Comparison of ENCODE assay signal across 17 cellular contexts in genomic region chr5:57408714-57409113, GRCh38.
DNase-seq lines count a peak whose midpoint lies in the region; ATAC-seq and TF ChIP-seq lines count a peak whose summit lies in the region.
"Had no signal": no experiment of that assay in that cellular context is flagged by ENCODE, and none has a peak within 500 bp of the region (broad histone marks: within the 10 kb centered on the region; RNA-seq: fewer than 3 reads in every experiment).

No MANE protein-coding gene starts in this region.

- DNase-seq in MV-4-11 (lab: John Stamatoyannopoulos, UW) (peak; percentile 54), fibroblast of mammary gland (ENCODE audit: low read depth) (peak; percentile 68), right lobe of liver (no peak), vagina (ENCODE audit: extremely low spot score in 2 of 2) (no peak), dermis blood vessel endothelial cell (no peak)
- DNase-seq in activated CD4-positive, alpha-beta T cell treated with anti-CD3 and anti-CD28 coated beads for 36 hours, result no peak
- DNase-seq: activated CD8-positive, alpha-beta memory T cell treated with anti-CD3 and anti-CD28 coated beads, Interleukin-2, amount 50 U/mL, for 4 hours; cortex of kidney; esophagus squamous epithelium; H9; Karpas-422; NCI-H510A; posterior cingulate gyrus; T-helper 1 cell had no signal

- H3K27me3 ChIP-seq in right lobe of liver (no peaks in the 10 kb centered on the region), vagina (no peaks in the 10 kb centered on the region)
- H3K27me3 ChIP-seq: esophagus squamous epithelium had no signal

- no peaks in the 10 kb centered on the region for H3K9me3 Mint-ChIP-seq in activated CD4-positive, alpha-beta T cell treated with anti-CD3 and anti-CD28 coated beads for 36 hours (ENCODE audit: low read depth)
- H3K9me3 Mint-ChIP-seq: H9 had no signal

- no peaks in the 10 kb centered on the region for H3K36me3 Mint-ChIP-seq in activated CD4-positive, alpha-beta T cell treated with anti-CD3 and anti-CD28 coated beads for 36 hours (ENCODE audit: low read depth)

- H3K27ac Mint-ChIP-seq in activated CD4-positive, alpha-beta T cell treated with anti-CD3 and anti-CD28 coated beads for 36 hours, result no peak overlapping the region
- H3K27ac Mint-ChIP-seq: H9 had no signal

- H3K27ac ChIP-seq in right lobe of liver, result peak overlapping the region; percentile 37 to 73 (median 65)
- H3K27ac ChIP-seq in vagina, result peak overlapping the region; percentile 37
- H3K27ac ChIP-seq: HL-60 had no signal

- H3K4me1 ChIP-seq in right lobe of liver (peaks cover 0 to 44% (median 15%) of the 10 kb centered on the region in 4 donors), vagina (no peaks in the 10 kb centered on the region)

- no peaks in the 10 kb centered on the region for H3K9me3 ChIP-seq in right lobe of liver
- no peaks in the 10 kb centered on the region for H3K9me3 ChIP-seq in vagina
- H3K9me3 ChIP-seq: esophagus squamous epithelium had no signal

- H3K4me3 ChIP-seq in fibroblast of mammary gland (ENCODE audit: control insufficient read depth, low read depth, low read length) (no peak overlapping the region), right lobe of liver (no peak overlapping the region), vagina (no peak overlapping the region)
- H3K4me3 ChIP-seq: esophagus squamous epithelium had no signal

- ATAC-seq in right lobe of liver, result peak; percentile 68 to 82 (median 74)
- ATAC-seq in activated CD4-positive, alpha-beta T cell treated with anti-CD3 and anti-CD28 coated beads for 36 hours, result no peak
- ATAC-seq in GM18867 (IDR thresholded peaks at IDR 0.05; ENCODE audit: unreplicated experiment), result no peak
- ATAC-seq: activated CD4-positive, CD25-positive, alpha-beta regulatory T cell treated with anti-CD3 and anti-CD28 coated beads, Interleukin-2, amount 50 U/mL, for 24 hours had no signal

- H3K4me1 Mint-ChIP-seq in activated CD4-positive, alpha-beta T cell treated with anti-CD3 and anti-CD28 coated beads for 36 hours, result no peaks in the 10 kb centered on the region
- H3K4me1 Mint-ChIP-seq: H9 had no signal

- WGBS in right lobe of liver (ENCODE audit: insufficient coverage, low coverage, low lambda C conversion rate, missing lambda C conversion rate), result 0% methylated on average over 1 of the region's 1 CpG

- TF ChIP-seq CTCF in fibroblast of mammary gland (conservative IDR thresholded peaks at IDR 0.05; ENCODE audit: control insufficient read depth, insufficient read depth, low read depth, low read length), result no peak
- TF ChIP-seq CTCF in right lobe of liver (IDR thresholded peaks at IDR 0.05), result no peak
- TF ChIP-seq CTCF in vagina (IDR thresholded peaks at IDR 0.05), result no peak

- POLR2A ChIA-PET in activated CD4-positive, alpha-beta T cell treated with anti-CD3 and anti-CD28 coated beads for 36 hours (lab: Charles Lee), result no interaction called here

- H3K27me3 Mint-ChIP-seq in activated CD4-positive, alpha-beta T cell treated with anti-CD3 and anti-CD28 coated beads for 36 hours, result peaks cover 1% of the 10 kb centered on the region

- CTCF ChIA-PET in activated CD4-positive, alpha-beta T cell treated with anti-CD3 and anti-CD28 coated beads for 36 hours (lab: Charles Lee), result interaction anchor here (1.9 kb wide), 1 partner anchor 10 kb away, joined by 4 read pairs; no protein-coding TSS in a partner anchor

- no peaks in the 10 kb centered on the region for H3K36me3 ChIP-seq in right lobe of liver
- no peaks in the 10 kb centered on the region for H3K36me3 ChIP-seq in vagina
- H3K36me3 ChIP-seq: esophagus squamous epithelium had no signal

- no peak overlapping the region for H3K4me3 Mint-ChIP-seq in activated CD4-positive, alpha-beta T cell treated with anti-CD3 and anti-CD28 coated beads for 36 hours
- H3K4me3 Mint-ChIP-seq: H9 had no signal

- TF ChIP-seq POLR2A in right lobe of liver (IDR thresholded peaks at IDR 0.05), result no peak
- TF ChIP-seq POLR2A in vagina (IDR thresholded peaks at IDR 0.05), result no peak

- intact Hi-C loops in right lobe of liver (cut with DNase I), result no loop called here
- intact Hi-C loops in vagina (cut with DNase I), result no loop called here
- intact Hi-C loops in activated CD4-positive, alpha-beta T cell treated with anti-CD3 and anti-CD28 coated beads for 36 hours (cut with DNase I, micrococcal nuclease), result no loop called here

Comparison
In these comparisons a context has a peak if more than half of its experiments do, and no peak if none do; other contexts are left out.
1. DNase-seq: peak in MV-4-11 (single experiment) and fibroblast of mammary gland (single experiment); none in right lobe of liver (0 of 3), vagina (0 of 2), activated CD4-positive, alpha-beta T cell treated with anti-CD3 and anti-CD28 coated beads for 36 hours (single experiment) and dermis blood vessel endothelial cell (single experiment).
2. ATAC-seq: peak in right lobe of liver (4 of 4); none in activated CD4-positive, alpha-beta T cell treated with anti-CD3 and anti-CD28 coated beads for 36 hours (single experiment) and GM18867 (single experiment).